Comparison of ENCODE assay signal across 1 cellular context in the genomic region with DNA sequence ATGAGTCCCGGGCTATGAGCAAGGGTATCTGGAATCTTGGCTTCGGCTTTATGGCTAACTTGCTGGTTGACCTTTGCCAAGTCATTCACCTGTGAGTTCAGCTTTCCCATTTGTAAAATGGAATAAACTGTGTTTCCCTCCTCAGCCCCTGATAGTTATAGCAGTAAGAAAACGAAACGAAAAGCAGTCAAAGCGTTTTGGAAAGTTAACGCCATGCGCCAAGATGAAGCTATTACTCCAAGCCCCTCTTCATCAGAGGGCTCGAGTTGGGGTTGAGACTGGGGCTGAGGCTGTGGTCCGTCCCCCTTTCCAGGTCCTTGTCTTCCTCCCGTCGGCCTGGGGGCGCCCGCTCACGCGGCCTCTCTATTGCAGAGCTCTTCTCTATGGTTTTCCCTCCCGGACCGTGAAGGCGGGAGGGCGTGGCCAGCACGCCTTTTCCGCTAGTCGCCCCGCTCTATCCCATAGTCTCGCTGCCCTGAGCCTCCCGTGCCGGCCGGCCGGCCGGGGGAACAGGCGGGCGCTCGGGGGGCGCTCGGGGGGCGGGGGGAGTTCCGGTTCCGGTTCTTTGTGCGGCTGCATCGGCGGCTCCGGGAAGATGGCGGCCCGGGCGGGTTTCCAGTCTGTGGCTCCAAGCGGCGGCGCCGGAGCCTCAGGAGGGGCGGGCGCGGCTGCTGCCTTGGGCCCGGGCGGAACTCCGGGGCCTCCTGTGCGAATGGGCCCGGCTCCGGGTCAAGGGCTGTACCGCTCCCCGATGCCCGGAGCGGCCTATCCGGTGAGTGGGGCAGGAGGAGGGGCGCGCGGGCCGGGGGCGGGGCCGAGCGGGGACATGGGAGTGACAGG.
TF ChIP-seq lines count a peak whose summit lies in the region.

A gene (plus strand): TSS at position 568 of the 840 bp plus-strand sequence. CDS start 28 bp downstream, at position 596.

TF ChIP-seq in GM12878, 131 proteins besides CTCF, POLR2A, EP300 and RAD21 (continued from another document):
- TF ChIP-seq, protein P1, sequence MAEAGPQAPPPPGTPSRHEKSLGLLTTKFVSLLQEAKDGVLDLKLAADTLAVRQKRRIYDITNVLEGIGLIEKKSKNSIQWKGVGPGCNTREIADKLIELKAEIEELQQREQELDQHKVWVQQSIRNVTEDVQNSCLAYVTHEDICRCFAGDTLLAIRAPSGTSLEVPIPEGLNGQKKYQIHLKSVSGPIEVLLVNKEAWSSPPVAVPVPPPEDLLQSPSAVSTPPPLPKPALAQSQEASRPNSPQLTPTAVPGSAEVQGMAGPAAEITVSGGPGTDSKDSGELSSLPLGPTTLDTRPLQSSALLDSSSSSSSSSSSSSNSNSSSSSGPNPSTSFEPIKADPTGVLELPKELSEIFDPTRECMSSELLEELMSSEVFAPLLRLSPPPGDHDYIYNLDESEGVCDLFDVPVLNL (IDR thresholded peaks at IDR 0.05; ENCODE audit: low read depth, low read length) = no peak
- TF ChIP-seq PAX8 (IDR thresholded peaks at IDR 0.05) = no peak
- TF ChIP-seq, protein P2, sequence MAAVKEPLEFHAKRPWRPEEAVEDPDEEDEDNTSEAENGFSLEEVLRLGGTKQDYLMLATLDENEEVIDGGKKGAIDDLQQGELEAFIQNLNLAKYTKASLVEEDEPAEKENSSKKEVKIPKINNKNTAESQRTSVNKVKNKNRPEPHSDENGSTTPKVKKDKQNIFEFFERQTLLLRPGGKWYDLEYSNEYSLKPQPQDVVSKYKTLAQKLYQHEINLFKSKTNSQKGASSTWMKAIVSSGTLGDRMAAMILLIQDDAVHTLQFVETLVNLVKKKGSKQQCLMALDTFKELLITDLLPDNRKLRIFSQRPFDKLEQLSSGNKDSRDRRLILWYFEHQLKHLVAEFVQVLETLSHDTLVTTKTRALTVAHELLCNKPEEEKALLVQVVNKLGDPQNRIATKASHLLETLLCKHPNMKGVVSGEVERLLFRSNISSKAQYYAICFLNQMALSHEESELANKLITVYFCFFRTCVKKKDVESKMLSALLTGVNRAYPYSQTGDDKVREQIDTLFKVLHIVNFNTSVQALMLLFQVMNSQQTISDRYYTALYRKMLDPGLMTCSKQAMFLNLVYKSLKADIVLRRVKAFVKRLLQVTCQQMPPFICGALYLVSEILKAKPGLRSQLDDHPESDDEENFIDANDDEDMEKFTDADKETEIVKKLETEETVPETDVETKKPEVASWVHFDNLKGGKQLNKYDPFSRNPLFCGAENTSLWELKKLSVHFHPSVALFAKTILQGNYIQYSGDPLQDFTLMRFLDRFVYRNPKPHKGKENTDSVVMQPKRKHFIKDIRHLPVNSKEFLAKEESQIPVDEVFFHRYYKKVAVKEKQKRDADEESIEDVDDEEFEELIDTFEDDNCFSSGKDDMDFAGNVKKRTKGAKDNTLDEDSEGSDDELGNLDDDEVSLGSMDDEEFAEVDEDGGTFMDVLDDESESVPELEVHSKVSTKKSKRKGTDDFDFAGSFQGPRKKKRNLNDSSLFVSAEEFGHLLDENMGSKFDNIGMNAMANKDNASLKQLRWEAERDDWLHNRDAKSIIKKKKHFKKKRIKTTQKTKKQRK (IDR thresholded peaks at IDR 0.05; ENCODE audit: low read depth, low read length) = no peak
- TF ChIP-seq STAT1 (conservative IDR thresholded peaks at IDR 0.05) = no peak
- TF ChIP-seq, protein P3, sequence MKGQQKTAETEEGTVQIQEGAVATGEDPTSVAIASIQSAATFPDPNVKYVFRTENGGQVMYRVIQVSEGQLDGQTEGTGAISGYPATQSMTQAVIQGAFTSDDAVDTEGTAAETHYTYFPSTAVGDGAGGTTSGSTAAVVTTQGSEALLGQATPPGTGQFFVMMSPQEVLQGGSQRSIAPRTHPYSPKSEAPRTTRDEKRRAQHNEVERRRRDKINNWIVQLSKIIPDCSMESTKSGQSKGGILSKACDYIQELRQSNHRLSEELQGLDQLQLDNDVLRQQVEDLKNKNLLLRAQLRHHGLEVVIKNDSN (IDR thresholded peaks at IDR 0.05; ENCODE audit: borderline replicate concordance, extremely low read length, insufficient read depth, low read depth, low read length) = no peak
- TF ChIP-seq SREBF2 (IDR thresholded peaks at IDR 0.05; ENCODE audit: low read length) = no peak
- TF ChIP-seq SP1 (IDR thresholded peaks at IDR 0.05; ENCODE audit: low read depth, low read length) = no peak
- TF ChIP-seq TCF12 (IDR thresholded peaks at IDR 0.05; ENCODE audit: low read depth, low read length) = no peak
- TF ChIP-seq YY1 (IDR thresholded peaks at IDR 0.05; ENCODE audit: low read depth, low read length) = peak; percentile 93
- no peak for TF ChIP-seq SMC3 (IDR thresholded peaks at IDR 0.05; ENCODE audit: borderline replicate concordance, low read length)
- no peak for TF ChIP-seq ZZZ3 (IDR thresholded peaks at IDR 0.05; ENCODE audit: control insufficient read depth, insufficient read length, low read depth)
- TF ChIP-seq SMARCA5 (IDR thresholded peaks at IDR 0.05) = peak; percentile 96
- no peak for TF ChIP-seq EZH2 (IDR thresholded peaks at IDR 0.05; ENCODE audit: borderline replicate concordance, control insufficient read depth, low read depth, low read length)
- TF ChIP-seq RFX5 (IDR thresholded peaks at IDR 0.05; ENCODE audit: low read depth, low read length) = no peak
- no peak for TF ChIP-seq ATF7 (IDR thresholded peaks at IDR 0.05; ENCODE audit: low read depth)
- no peak for TF ChIP-seq CHD2 (IDR thresholded peaks at IDR 0.05; ENCODE audit: borderline replicate concordance, low read depth, low read length)
- TF ChIP-seq MEF2B (IDR thresholded peaks at IDR 0.05; ENCODE audit: partially characterized antibody, poor library complexity, severe bottlenecking) = peak; percentile 34
- peak in 1 of 2 experiments; percentile 37; a peak in 2 of 4 replicates for TF ChIP-seq IKZF2 (IDR thresholded peaks at IDR 0.05)
- TF ChIP-seq TCF7 (IDR thresholded peaks at IDR 0.05; ENCODE audit: borderline replicate concordance) = no peak
- no peak for TF ChIP-seq NFIC (IDR thresholded peaks at IDR 0.05; ENCODE audit: low read depth, low read length)
- TF ChIP-seq GABPA (IDR thresholded peaks at IDR 0.05; ENCODE audit: low read depth) = peak; percentile 75
- no peak for TF ChIP-seq CBX5 (IDR thresholded peaks at IDR 0.05; ENCODE audit: low read depth)
- 0 out of 2 replicates have a peak, but pooled peaks have one; percentile 44 for TF ChIP-seq DPF2 (IDR thresholded peaks at IDR 0.05)
- TF ChIP-seq RELA (IDR thresholded peaks at IDR 0.05; ENCODE audit: borderline replicate concordance, partially characterized antibody) = no peak
- TF ChIP-seq CHD4 (IDR thresholded peaks at IDR 0.05) = no peak
- no peak for TF ChIP-seq RCOR1 (conservative IDR thresholded peaks at IDR 0.05; ENCODE audit: low read depth, low read length)
- no peak for TF ChIP-seq ZNF207 (IDR thresholded peaks at IDR 0.05; ENCODE audit: borderline replicate concordance)
- TF ChIP-seq IRF4 (IDR thresholded peaks at IDR 0.05; ENCODE audit: low read depth, low read length) = no peak
- TF ChIP-seq NR2F1 (conservative IDR thresholded peaks at IDR 0.05) = no peak; the same call in none of the 2 replicates
- no peak for TF ChIP-seq ASH2L (IDR thresholded peaks at IDR 0.05; ENCODE audit: borderline replicate concordance, low read depth)
- 0 out of 2 replicates have a peak, but pooled peaks have one; percentile 60 for TF ChIP-seq TAF1 (IDR thresholded peaks at IDR 0.05; ENCODE audit: borderline replicate concordance, low read depth, low read length)
TF ChIP-seq in GM12878: peak in this region for 37.
